ENCODE assay signal across 14 cellular contexts in the genomic region with DNA sequence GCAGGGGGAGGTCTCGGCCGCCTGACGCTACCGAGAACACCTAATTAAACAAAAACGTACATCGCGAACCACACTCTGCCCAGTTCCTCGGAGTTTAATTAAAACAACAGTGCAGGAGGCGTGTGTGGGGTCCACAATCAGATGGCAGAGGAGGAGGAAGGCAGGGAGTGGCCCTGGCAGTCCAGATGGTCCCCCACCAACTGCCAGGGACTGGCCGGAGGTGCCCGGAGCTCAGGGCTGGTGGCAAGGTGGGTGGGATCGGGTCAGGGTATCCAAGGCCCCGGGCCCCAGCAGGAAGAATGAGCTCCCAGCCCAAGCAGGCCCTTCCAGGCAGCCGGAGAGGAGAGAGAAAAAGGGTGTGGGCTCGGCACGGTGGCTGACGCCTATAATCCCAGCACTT.
A peak's percentile ranks its signal among the peaks of the same experiment; 100 is the strongest.
DNase-seq lines count a peak whose midpoint lies in the region; ATAC-seq and TF ChIP-seq lines count a peak whose summit lies in the region.
"Had no signal": no experiment of that assay in that cellular context is flagged by ENCODE, and none has a peak within 500 bp of the region (broad histone marks: within the 10 kb centered on the region; RNA-seq: fewer than 3 reads in every experiment).

No MANE protein-coding gene starts in this region.

- H3K27ac Mint-ChIP-seq in natural killer cell treated with Interleukin-12 subunit alpha and Interleukin-12 subunit beta and Interleukin-15 and Interleukin-18, amount 100 ng/mL, for 72 hours, result no peak overlapping the region
- H3K27ac Mint-ChIP-seq in natural killer cell, result no peak overlapping the region
- H3K27ac Mint-ChIP-seq in glutamatergic neuron (ENCODE audit: unreplicated experiment), result peak overlapping the region; percentile 38
- no peak overlapping the region for H3K27ac Mint-ChIP-seq in stimulated activated naive CD8-positive, alpha-beta T cell treated with anti-CD3 and anti-CD28 coated beads, Interleukin-15, amount 100 ng/mL, for 72 hours

- peaks cover 0 to 4% of the 10 kb centered on the region in 2 donors for H3K27me3 Mint-ChIP-seq in natural killer cell treated with Interleukin-12 subunit alpha and Interleukin-12 subunit beta and Interleukin-15 and Interleukin-18, amount 100 ng/mL, for 72 hours
- H3K27me3 Mint-ChIP-seq in natural killer cell (ENCODE audit: low read depth in 2 of 2) (peaks cover 0 to 5% of the 10 kb centered on the region in 2 donors), glutamatergic neuron (ENCODE audit: unreplicated experiment) (peaks cover 12% of the 10 kb centered on the region)
- no peaks in the 10 kb centered on the region for H3K27me3 Mint-ChIP-seq in stimulated activated naive CD8-positive, alpha-beta T cell treated with anti-CD3 and anti-CD28 coated beads, Interleukin-15, amount 100 ng/mL, for 72 hours

- TF ChIP-seq CTCF in natural killer cell (IDR thresholded peaks at IDR 0.05) (no peak), LNCaP clone FGC (IDR thresholded peaks at IDR 0.05; ENCODE audit: control insufficient read depth, extremely low read depth, insufficient read depth) (no peak), glutamatergic neuron (IDR thresholded peaks at IDR 0.05; ENCODE audit: partially characterized antibody, unreplicated experiment) (no peak), testis (IDR thresholded peaks at IDR 0.05) (no peak)

- H3K4me1 Mint-ChIP-seq in natural killer cell treated with Interleukin-12 subunit alpha and Interleukin-12 subunit beta and Interleukin-15 and Interleukin-18, amount 100 ng/mL, for 72 hours (ENCODE audit: low read depth in 2 of 2), result peaks cover under 1 to 6% of the 10 kb centered on the region in 2 donors
- H3K4me1 Mint-ChIP-seq in natural killer cell (peaks cover 0 to 8% of the 10 kb centered on the region in 2 donors), glutamatergic neuron (ENCODE audit: low read depth, unreplicated experiment) (peaks cover 10% of the 10 kb centered on the region)
- no peaks in the 10 kb centered on the region for H3K4me1 Mint-ChIP-seq in stimulated activated naive CD8-positive, alpha-beta T cell treated with anti-CD3 and anti-CD28 coated beads, Interleukin-15, amount 100 ng/mL, for 72 hours
- H3K4me1 Mint-ChIP-seq: CD8-positive, alpha-beta memory T cell had no signal

- no peak for TF ChIP-seq POLR2A in testis (IDR thresholded peaks at IDR 0.05)

- no peak overlapping the region for H3K4me3 Mint-ChIP-seq in natural killer cell treated with Interleukin-12 subunit alpha and Interleukin-12 subunit beta and Interleukin-15 and Interleukin-18, amount 100 ng/mL, for 72 hours
- H3K4me3 Mint-ChIP-seq in natural killer cell (no peak overlapping the region), glutamatergic neuron (ENCODE audit: unreplicated experiment) (no peak overlapping the region)
- no peak overlapping the region for H3K4me3 Mint-ChIP-seq in stimulated activated naive CD8-positive, alpha-beta T cell treated with anti-CD3 and anti-CD28 coated beads, Interleukin-15, amount 100 ng/mL, for 72 hours
- H3K4me3 Mint-ChIP-seq: CD8-positive, alpha-beta memory T cell had no signal

- no peaks in the 10 kb centered on the region for H3K36me3 ChIP-seq in testis (ENCODE audit: low read depth, missing control alignments)

- no peaks in the 10 kb centered on the region for H3K9me3 ChIP-seq in testis
- H3K9me3 ChIP-seq: A549, HAP-1 had no signal

- H3K9me3 Mint-ChIP-seq in natural killer cell treated with Interleukin-12 subunit alpha and Interleukin-12 subunit beta and Interleukin-15 and Interleukin-18, amount 100 ng/mL, for 72 hours, result no peaks in the 10 kb centered on the region
- no peaks in the 10 kb centered on the region for H3K9me3 Mint-ChIP-seq in natural killer cell
- peaks cover 14% of the 10 kb centered on the region for H3K9me3 Mint-ChIP-seq in glutamatergic neuron (ENCODE audit: unreplicated experiment)
- no peaks in the 10 kb centered on the region for H3K9me3 Mint-ChIP-seq in stimulated activated naive CD8-positive, alpha-beta T cell treated with anti-CD3 and anti-CD28 coated beads, Interleukin-15, amount 100 ng/mL, for 72 hours
- H3K9me3 Mint-ChIP-seq: CD8-positive, alpha-beta memory T cell had no signal

- WGBS in testis, 2 donors, result 89 to 91% methylated on average over 17 of the region's 17 CpGs

- intact Hi-C loops in natural killer cell (cut with micrococcal nuclease) (no loop called here), posterior vena cava (cut with DNase I) (no loop called here), testis (cut with DNase I; ENCODE audit: low total_unique reads) (no loop called here)

- ATAC-seq in natural killer cell treated with Interleukin-12 subunit alpha and Interleukin-12 subunit beta and Interleukin-15 and Interleukin-18, amount 100 ng/mL, for 72 hours, result no peak
- no peak for ATAC-seq in natural killer cell
- no peak for ATAC-seq in stimulated activated naive CD8-positive, alpha-beta T cell treated with anti-CD3 and anti-CD28 coated beads, Interleukin-15, amount 100 ng/mL, for 72 hours
- ATAC-seq: A549, HepG2 had no signal

- H3K27ac ChIP-seq in testis, result no peak overlapping the region
- H3K27ac ChIP-seq: A549, GM23248 had no signal

- H3K4me1 ChIP-seq in testis, result no peaks in the 10 kb centered on the region
- H3K4me1 ChIP-seq: A549, HAP-1 had no signal

- H3K4me3 ChIP-seq in LNCaP clone FGC (ENCODE audit: low read depth, low read length), result no peak overlapping the region
- H3K4me3 ChIP-seq in testis, result no peak overlapping the region
- H3K4me3 ChIP-seq: A549, GM23248, HAP-1 had no signal

- no peaks in the 10 kb centered on the region for H3K27me3 ChIP-seq in testis

- no peaks in the 10 kb centered on the region for H3K36me3 Mint-ChIP-seq in natural killer cell treated with Interleukin-12 subunit alpha and Interleukin-12 subunit beta and Interleukin-15 and Interleukin-18, amount 100 ng/mL, for 72 hours
- H3K36me3 Mint-ChIP-seq in natural killer cell, result no peaks in the 10 kb centered on the region
- peaks cover 4% of the 10 kb centered on the region for H3K36me3 Mint-ChIP-seq in glutamatergic neuron (ENCODE audit: unreplicated experiment)
- H3K36me3 Mint-ChIP-seq: CD8-positive, alpha-beta memory T cell had no signal

- DNase-seq in natural killer cell treated with Interleukin-12 subunit alpha and Interleukin-12 subunit beta and Interleukin-15 and Interleukin-18, amount 100 ng/mL, for 72 hours (ENCODE audit: low spot score), result peak; percentile 40
- DNase-seq in natural killer cell, result no peak
- DNase-seq in LNCaP clone FGC (ENCODE audit: low read depth), result peak; percentile 71
- no peak for DNase-seq in glutamatergic neuron
- no peak for DNase-seq in posterior vena cava (ENCODE audit: low spot score)
- no peak for DNase-seq in stimulated activated naive CD8-positive, alpha-beta T cell treated with anti-CD3 and anti-CD28 coated beads, Interleukin-15, amount 100 ng/mL, for 72 hours
- no peak for DNase-seq in testis
- DNase-seq: Calu3; CD8-positive, alpha-beta memory T cell; DMS 273 treated with DMSO at 0.1 percent for 48 hours; GM23248 had no signal

Comparison
In these comparisons a context has a peak if more than half of its experiments do, and no peak if none do; other contexts are left out.
1. DNase-seq: peak in natural killer cell treated with Interleukin-12 subunit alpha and Interleukin-12 subunit beta and Interleukin-15 and Interleukin-18, amount 100 ng/mL, for 72 hours (single experiment) and LNCaP clone FGC (single experiment); none in natural killer cell (single experiment), glutamatergic neuron (single experiment), posterior vena cava (single experiment), stimulated activated naive CD8-positive, alpha-beta T cell treated with anti-CD3 and anti-CD28 coated beads, Interleukin-15, amount 100 ng/mL, for 72 hours (0 of 2) and testis (single experiment).